21 cellular contexts compared by ENCODE assay signal in genomic region chr2:54675281-54675680, GRCh38. TPM values are rescaled to one million over a fixed set of nuclear protein-coding genes. Genes with fewer than 3 reads are reported as not detected.
DNase-seq lines count a peak whose midpoint lies in the region; ATAC-seq, FAIRE-seq and TF ChIP-seq lines count a peak whose summit lies in the region.
"Had no signal": no experiment of that assay in that cellular context is flagged by ENCODE, and none has a peak within 500 bp of the region (broad histone marks: within the 10 kb centered on the region; RNA-seq: fewer than 3 reads in every experiment).

No MANE protein-coding gene starts in this region.

- intact Hi-C loops in HepG2 (cut with micrococcal nuclease; ENCODE audit: unreplicated experiment) (no loop called here), right lobe of liver (cut with DNase I) (no loop called here), uterus (cut with DNase I; ENCODE audit: low total_unique reads) (no loop called here)

- peaks cover 9% of the 10 kb centered on the region for H3K36me3 Mint-ChIP-seq in stimulated activated memory B cell treated with anti-CD40 and anti-IgM and Interleukin-4, amounts not matched to agents 10 μg/mL and 1 μg/mL and 100 μg/mL, for 72 hours

- H3K79me2 ChIP-seq in HepG2 (ENCODE audit: insufficient read depth, low read length): no peaks in the 10 kb centered on the region

- TF ChIP-seq RAD21 in HepG2 (CRISPR knock-in tag; IDR thresholded peaks at IDR 0.05): no peak

- no peak for DNase-seq in HepG2 (ENCODE audit: low spot score)
- no peak for DNase-seq in right lobe of liver
- DNase-seq in islet precursor cell: peak; percentile 38
- DNase-seq in caudate nucleus (lab: John Stamatoyannopoulos, UW): no peak
- DNase-seq in uterus: no peak
- DNase-seq: ACHN; CD4-positive, alpha-beta T cell; DMS153; DMS79; GDM1; HCEC 1CT; IMR-90 had no signal

- H3K27me3 Mint-ChIP-seq in stimulated activated memory B cell treated with anti-CD40 and anti-IgM and Interleukin-4, amounts not matched to agents 10 μg/mL and 1 μg/mL and 100 μg/mL, for 72 hours: peaks cover 5% of the 10 kb centered on the region
- H3K27me3 Mint-ChIP-seq: CD4-positive, alpha-beta T cell had no signal

- POLR2A ChIA-PET in HepG2 (lab: Yijun Ruan, JAX): interaction anchor here (0.7 kb wide), 1 partner anchor 11 kb away, joined by 3 read pairs; no protein-coding TSS in a partner anchor

- H3K27ac Mint-ChIP-seq in stimulated activated memory B cell treated with anti-CD40 and anti-IgM and Interleukin-4, amounts not matched to agents 10 μg/mL and 1 μg/mL and 100 μg/mL, for 72 hours: peak overlapping the region; percentile 94
- H3K27ac Mint-ChIP-seq: CD4-positive, alpha-beta T cell; GM23338 had no signal

- H3K4me1 ChIP-seq in HepG2 (ENCODE audit: insufficient read depth, low read length) (peaks cover 37% of the 10 kb centered on the region), right lobe of liver (peaks cover 0 to 12% (median 2%) of the 10 kb centered on the region in 4 donors), uterus (no peaks in the 10 kb centered on the region)

- WGBS in HepG2 (ENCODE audit: low lambda C conversion rate): 95% methylated on average over 8 of the region's 8 CpGs
- 88% methylated on average over 7 of the region's 8 CpGs for WGBS in right lobe of liver (ENCODE audit: insufficient coverage, low coverage, low lambda C conversion rate, missing lambda C conversion rate)

- H3K9me3 Mint-ChIP-seq in stimulated activated memory B cell treated with anti-CD40 and anti-IgM and Interleukin-4, amounts not matched to agents 10 μg/mL and 1 μg/mL and 100 μg/mL, for 72 hours: no peaks in the 10 kb centered on the region
- H3K9me3 Mint-ChIP-seq: CD4-positive, alpha-beta T cell; GM23338 had no signal

- no peak overlapping the region for H3K4me3 Mint-ChIP-seq in stimulated activated memory B cell treated with anti-CD40 and anti-IgM and Interleukin-4, amounts not matched to agents 10 μg/mL and 1 μg/mL and 100 μg/mL, for 72 hours
- H3K4me3 Mint-ChIP-seq: CD4-positive, alpha-beta T cell; GM23338 had no signal

- no peaks in the 10 kb centered on the region for H3K27me3 ChIP-seq in HepG2 (ENCODE audit: control insufficient read depth in 1 of 2, insufficient read depth in 2 of 2, low read length in 2 of 2)
- H3K27me3 ChIP-seq in right lobe of liver: no peaks in the 10 kb centered on the region
- no peaks in the 10 kb centered on the region for H3K27me3 ChIP-seq in uterus

- CTCF ChIA-PET in HepG2 (lab: Yijun Ruan, JAX; ENCODE audit: low intra/inter-chr PET ratio, low total read pairs): no interaction called here

- TF ChIP-seq CTCF in HepG2 (CRISPR knock-in tag; IDR thresholded peaks at IDR 0.05) (no peak), right lobe of liver (IDR thresholded peaks at IDR 0.05) (no peak), uterus (IDR thresholded peaks at IDR 0.05) (no peak)

- peaks cover 57% of the 10 kb centered on the region for H3K4me1 Mint-ChIP-seq in stimulated activated memory B cell treated with anti-CD40 and anti-IgM and Interleukin-4, amounts not matched to agents 10 μg/mL and 1 μg/mL and 100 μg/mL, for 72 hours

- TF ChIP-seq EP300 in HepG2 (IDR thresholded peaks at IDR 0.05; ENCODE audit: low read depth in 2 of 2, low read length in 2 of 2) (no peak), HepG2 (CRISPR knock-in tag; IDR thresholded peaks at IDR 0.05; ENCODE audit: borderline replicate concordance) (no peak)

- H2AFZ ChIP-seq in HepG2 (ENCODE audit: low read length): no peak overlapping the region
- H2AFZ ChIP-seq: GM23338 had no signal

- H3K9me3 ChIP-seq in HepG2 (ENCODE audit: low read length) (no peaks in the 10 kb centered on the region), right lobe of liver (no peaks in the 10 kb centered on the region), uterus (no peaks in the 10 kb centered on the region)

- no peak overlapping the region for H3K4me2 ChIP-seq in HepG2 (ENCODE audit: low read depth, low read length)
- H3K4me2 ChIP-seq: GM23338 had no signal

- H3K4me3 ChIP-seq in HepG2 (replicated peaks in 1 of 3; ENCODE audit: insufficient read depth in 1 of 3, low read depth in 2 of 3, low read length in 3 of 3) (no peak overlapping the region), right lobe of liver (no peak overlapping the region), uterus (no peak overlapping the region)
- H3K4me3 ChIP-seq: GM23338 had no signal

- H3K36me3 ChIP-seq in HepG2 (replicated peaks in 1 of 2; ENCODE audit: control insufficient read depth in 1 of 2, insufficient read depth in 2 of 2, low read length in 2 of 2) (peaks cover 3 to 9% of the 10 kb centered on the region in 2 experiments; a peak in 4 of 5 replicates), right lobe of liver (no peaks in the 10 kb centered on the region), uterus (no peaks in the 10 kb centered on the region)

- no peak for FAIRE-seq in HepG2 (lab: Jason Lieb, UNC)
- FAIRE-seq: A204.1, GM12892, GM18507, H54 had no signal

- H3K27ac ChIP-seq in HepG2 (ENCODE audit: extremely low read length, insufficient read depth, low read length) (no peak overlapping the region), right lobe of liver (no peak overlapping the region), caudate nucleus (ENCODE audit: low read depth, low read length) (no peak overlapping the region), uterus (no peak overlapping the region)
- H3K27ac ChIP-seq: C4-2B, HL-60 had no signal

- in situ Hi-C loops in HepG2 (cut with HindIII; ENCODE audit: extremely low pct_ligation_motif_present, low pct_unique_long_range_greater_than_20kb): no loop called here

- no TSS peak for BruUV-seq in HepG2 (replicated peaks; lab: Mats Ljungman, UMichigan)

- TF ChIP-seq POLR2A in HepG2 (IDR thresholded peaks at IDR 0.05; ENCODE audit: insufficient read depth in 1 of 2, low read depth in 2 of 2, low read length in 2 of 2): no peak
- TF ChIP-seq POLR2A in right lobe of liver (IDR thresholded peaks at IDR 0.05): no peak
- no peak for TF ChIP-seq POLR2A in uterus (IDR thresholded peaks at IDR 0.05)

- peak; percentile 5; the same call in 2 of the 3 replicates for ATAC-seq in HepG2
- ATAC-seq in right lobe of liver: no peak
- no peak for ATAC-seq in stimulated activated memory B cell treated with anti-CD40 and anti-IgM and Interleukin-4, amounts not matched to agents 10 μg/mL and 1 μg/mL and 100 μg/mL, for 72 hours
- ATAC-seq in GM18873 (IDR thresholded peaks at IDR 0.05; ENCODE audit: low FRiP score, unreplicated experiment): no peak

- no peak overlapping the region for H3K9ac ChIP-seq in HepG2 (ENCODE audit: insufficient read depth, low read depth, low read length)

- H4K20me1 ChIP-seq in HepG2 (ENCODE audit: insufficient read depth, low read length): no peaks in the 10 kb centered on the region

TF ChIP-seq in HepG2, 621 proteins besides CTCF, POLR2A, EP300 and RAD21 (continues in another document):
- TF ChIP-seq NFYB (CRISPR knock-in tag; IDR thresholded peaks at IDR 0.05) (no peak), ZNF496 (CRISPR knock-in tag; IDR thresholded peaks at IDR 0.05; ENCODE audit: insufficient replicate concordance) (no peak), ZNF782 (CRISPR knock-in tag; IDR thresholded peaks at IDR 0.05; ENCODE audit: borderline replicate concordance) (no peak)

RNA-seq across cellular contexts. Expression of gene EML6, which starts 48.2 kb away (rescaled TPM):
- total RNA-seq in HepG2 (2016; rRNA removed; fragmentation: Illumina TruSeq; extraction: Trizol) (19.9 and 32.4 TPM in 2 replicates), right lobe of liver (1 to 10 TPM in 4 of 6 experiments, under 1 TPM in 2; 0.82 to 2.5 (median 1.5) TPM), uterus (1 to 10 TPM in 3 of 4 donors, under 1 TPM in 1; 0.26 to 2.4 (median 1.5) TPM)
- total RNA-seq in HepG2 (2016; cell fraction: cytosol; rRNA removed; fragmentation: Illumina TruSeq; extraction: Trizol; ENCODE audit: low read depth): 8.7 and 8.9 TPM in 2 replicates
- 21.5 and 29.8 TPM in 2 replicates for total RNA-seq in HepG2 (2016; cell fraction: insoluble cytoplasmic fraction; rRNA removed; fragmentation: Illumina TruSeq; extraction: Trizol)
- 8.7 and 9.4 TPM in 2 replicates for total RNA-seq in HepG2 (2016; cell fraction: membrane; rRNA removed; fragmentation: Illumina TruSeq; extraction: Trizol)
- total RNA-seq in HepG2 (2016; cell fraction: nucleus; rRNA removed; fragmentation: Illumina TruSeq; extraction: Trizol): 55.5 and 58.9 TPM in 2 replicates
- 17.2 and 28.5 TPM in 2 replicates for polyA plus RNA-seq in HepG2 (2011; rRNA removed)
- polyA plus RNA-seq in HepG2 (2011; cell fraction: cytosol; rRNA removed): 6.9 and 8.2 TPM in 2 replicates
- polyA plus RNA-seq in HepG2 (2011; cell fraction: nucleus; rRNA removed): 112 TPM in 2 replicates
- polyA plus RNA-seq in HepG2 (2012): 5.4 and 8.8 TPM in 2 replicates
- 1.9 and 2.7 TPM in 2 replicates for polyA plus RNA-seq in HepG2 (2016; cell fraction: cytosol; fragmentation: Illumina TruSeq; extraction: Trizol; ENCODE audit: low read depth)
- polyA plus RNA-seq in HepG2 (2016; cell fraction: insoluble cytoplasmic fraction; fragmentation: Illumina TruSeq; extraction: Trizol; ENCODE audit: low read depth): 13.1 and 14.9 TPM in 2 replicates
- polyA plus RNA-seq in HepG2 (2016; cell fraction: membrane; fragmentation: Illumina TruSeq; extraction: Trizol; ENCODE audit: low read depth): 2.9 and 3.6 TPM in 2 replicates
- 110 and 115 TPM in 2 replicates for polyA plus RNA-seq in HepG2 (2016; cell fraction: nucleus; fragmentation: Illumina TruSeq; extraction: Trizol; ENCODE audit: insufficient read depth, low read depth)
- 15.8 and 16.9 TPM in 2 replicates for polyA minus RNA-seq in HepG2 (2011; rRNA and poly(A)+ RNA removed; ENCODE audit: low replicate concordance)
- polyA minus RNA-seq in HepG2 (2011; cell fraction: cytosol; rRNA and poly(A)+ RNA removed): 3.3 and 5.4 TPM in 2 replicates
- polyA minus RNA-seq in HepG2 (2011; cell fraction: nucleus; rRNA and poly(A)+ RNA removed): 26.1 and 28.0 TPM in 2 replicates
